Comparison of ENCODE assay signal across 8 cellular contexts in the genomic region with DNA sequence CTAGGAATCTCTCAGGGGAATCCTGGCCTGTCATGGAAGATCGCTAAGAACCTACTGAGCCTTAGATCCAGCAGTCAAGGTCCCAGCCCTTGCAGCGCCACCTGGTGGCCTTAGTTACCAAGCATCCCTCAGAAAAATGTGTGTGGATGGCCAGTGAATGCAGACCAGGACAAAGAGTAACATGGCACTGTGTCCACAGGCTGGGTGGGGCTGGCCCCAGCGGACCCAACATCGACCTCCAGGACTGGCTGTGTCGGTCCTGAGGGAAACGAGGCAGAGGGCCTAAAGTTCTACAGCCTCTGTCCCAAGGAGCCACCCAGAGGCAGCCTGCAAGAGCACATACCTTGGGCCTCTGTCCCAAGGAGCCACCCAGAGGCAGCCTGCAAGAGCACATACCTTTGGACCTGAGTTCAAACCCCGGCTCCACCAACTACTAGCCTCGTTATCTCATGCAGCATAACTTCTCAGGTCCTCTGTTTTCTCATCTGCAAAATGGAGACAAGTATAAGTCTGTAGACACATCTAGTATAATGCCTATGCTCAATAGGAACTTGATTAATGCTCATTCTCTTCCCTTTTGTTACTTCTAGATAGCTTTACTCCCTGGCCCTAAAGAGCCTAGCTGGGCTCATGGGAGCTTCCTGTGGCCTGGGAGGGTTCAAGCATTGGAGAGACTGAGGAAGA. TPM values are rescaled to one million over a fixed set of nuclear protein-coding genes. Genes with fewer than 3 reads are reported as not detected.
DNase-seq lines count a peak whose midpoint lies in the region; ATAC-seq, FAIRE-seq and TF ChIP-seq lines count a peak whose summit lies in the region.

No MANE protein-coding gene starts in this region.

- peaks cover 3% of the 10 kb centered on the region for H3K4me1 ChIP-seq in neural progenitor cell

- DNase-seq in DMS114 treated with DMSO at 0.1 percent for 48 hours (lab: John Stamatoyannopoulos, UW; ENCODE audit: unreplicated experiment) (peak; percentile 89), Kasumi-1 (lab: John Stamatoyannopoulos, UW) (peak; percentile 60 to 64), RCC 7860 (ENCODE audit: low spot score) (peak; percentile 56), fibroblast of the aortic adventitia (ENCODE audit: low read depth) (peak; percentile 75), neural progenitor cell (ENCODE audit: low spot score) (peak; percentile 87), substantia nigra (lab: John Stamatoyannopoulos, UW) (peak in 48 of 49 donors; percentile 10 to 85 (median 62))
- DNase-seq in activated T-cell treated with anti-CD3 and anti-CD28 coated beads, Interleukin-2, amount 50 U/mL, for 48 hours, result peak; percentile 88 to 89

- H4K20me1 ChIP-seq in neural progenitor cell (ENCODE audit: low read depth), result no peaks in the 10 kb centered on the region

- H2AFZ ChIP-seq in neural progenitor cell (replicated peaks), result peak overlapping the region; percentile 88

- H3K36me3 ChIP-seq in neural progenitor cell, result no peaks in the 10 kb centered on the region

- peaks cover 3% of the 10 kb centered on the region for H3K27me3 Mint-ChIP-seq in neural progenitor cell (ENCODE audit: insufficient read depth, low read depth)

- no peaks in the 10 kb centered on the region for H3K27me3 ChIP-seq in neural progenitor cell

- H3K27ac ChIP-seq in neural progenitor cell, result no peak overlapping the region
- no peak overlapping the region for H3K27ac ChIP-seq in substantia nigra (ENCODE audit: low read depth, low read length, poor library complexity, severe bottlenecking)

- no peaks in the 10 kb centered on the region for H3K9me3 ChIP-seq in neural progenitor cell (ENCODE audit: low read depth)

- H3F3A ChIP-seq in neural progenitor cell (ENCODE audit: low read depth), result peaks cover 4% of the 10 kb centered on the region

- H3K79me2 ChIP-seq in neural progenitor cell (ENCODE audit: low read depth), result no peaks in the 10 kb centered on the region

- H3K4me3 ChIP-seq in fibroblast of the aortic adventitia (ENCODE audit: low read depth, low read length), result no peak overlapping the region
- no peak overlapping the region for H3K4me3 ChIP-seq in neural progenitor cell

- FAIRE-seq in RCC 7860 (lab: Jason Lieb, UNC), result no peak

- no peak overlapping the region for H3K9ac ChIP-seq in neural progenitor cell

- H3K27ac Mint-ChIP-seq in neural progenitor cell, result no peak overlapping the region

- ATAC-seq in GM18907 (IDR thresholded peaks at IDR 0.05; ENCODE audit: unreplicated experiment), result no peak

- H3K9me3 Mint-ChIP-seq in neural progenitor cell, result no peaks in the 10 kb centered on the region

- H3K4me1 Mint-ChIP-seq in neural progenitor cell, result peaks cover 20% of the 10 kb centered on the region

- TF ChIP-seq CTCF in fibroblast of the aortic adventitia (IDR thresholded peaks at IDR 0.05; ENCODE audit: insufficient read depth, low read length), result peak; percentile 86
- TF ChIP-seq CTCF in neural progenitor cell (IDR thresholded peaks at IDR 0.05), result peak; percentile 93

- no peak overlapping the region for H3K4me2 ChIP-seq in neural progenitor cell

- no peak overlapping the region for H3K4me3 Mint-ChIP-seq in neural progenitor cell

- no peaks in the 10 kb centered on the region for H3K36me3 Mint-ChIP-seq in neural progenitor cell

RNA-seq across cellular contexts. Expression of gene HERC1, which starts 57.5 kb away (rescaled TPM):
- 69.9 and 99.8 TPM in 2 replicates for total RNA-seq in fibroblast of the aortic adventitia (ENCODE audit: low replicate concordance)
- total RNA-seq in neural progenitor cell (ENCODE audit: low replicate concordance), result 55.0 and 75.0 TPM in 2 replicates
